9 cellular contexts compared by ENCODE assay signal in genomic region chr10:31620236-31621151, GRCh38.
DNase-seq lines count a peak whose midpoint lies in the region; ATAC-seq and TF ChIP-seq lines count a peak whose summit lies in the region.
"Had no signal": no experiment of that assay in that cellular context is flagged by ENCODE, and none has a peak within 500 bp of the region (broad histone marks: within the 10 kb centered on the region; RNA-seq: fewer than 3 reads in every experiment).

No MANE protein-coding gene starts in this region.

- H3K36me3 ChIP-seq in WERI-Rb-1 (no peaks in the 10 kb centered on the region), gastrocnemius medialis (no peaks in the 10 kb centered on the region)

- TF ChIP-seq POLR2A in gastrocnemius medialis (IDR thresholded peaks at IDR 0.05), result no peak

- H3K27ac Mint-ChIP-seq in activated CD8-positive, alpha-beta T cell treated with anti-CD3 and anti-CD28 coated beads for 36 hours, result no peak overlapping the region

- H3K4me3 ChIP-seq in WERI-Rb-1 (ENCODE audit: low read depth, low read length), result no peak overlapping the region
- H3K4me3 ChIP-seq in gastrocnemius medialis, result no peak overlapping the region

- H3K4me3 Mint-ChIP-seq in activated CD8-positive, alpha-beta T cell treated with anti-CD3 and anti-CD28 coated beads for 36 hours, result no peak overlapping the region

- in situ Hi-C loops in gastrocnemius medialis (cut with MboI; ENCODE audit: low sequenced_read_pairs in 4 of 4), result no loop called here

- H3K27me3 Mint-ChIP-seq in activated CD8-positive, alpha-beta T cell treated with anti-CD3 and anti-CD28 coated beads for 36 hours, result no peaks in the 10 kb centered on the region

- TF ChIP-seq CTCF in WERI-Rb-1 (IDR thresholded peaks at IDR 0.05; ENCODE audit: low read depth, low read length), result peak; percentile 34
- TF ChIP-seq CTCF in gastrocnemius medialis (IDR thresholded peaks at IDR 0.05 in 4 of 5, conservative IDR thresholded peaks at IDR 0.05 in 1 of 5), result peak; percentile 22 to 45 (median 35)
- no peak for TF ChIP-seq CTCF in activated CD8-positive, alpha-beta T cell treated with anti-CD3 and anti-CD28 coated beads for 36 hours (IDR thresholded peaks at IDR 0.05)

- H3K4me1 Mint-ChIP-seq in activated CD8-positive, alpha-beta T cell treated with anti-CD3 and anti-CD28 coated beads for 36 hours (ENCODE audit: low read depth), result no peaks in the 10 kb centered on the region

- no peaks in the 10 kb centered on the region for H3K36me3 Mint-ChIP-seq in activated CD8-positive, alpha-beta T cell treated with anti-CD3 and anti-CD28 coated beads for 36 hours (ENCODE audit: low read depth)

- no peak overlapping the region for H3K27ac ChIP-seq in WERI-Rb-1
- peak overlapping the region; percentile 42 to 69 (median 59) for H3K27ac ChIP-seq in gastrocnemius medialis

- ATAC-seq in left cardiac atrium, result peak; percentile 42 to 62
- peak; percentile 31 to 49 for ATAC-seq in gastrocnemius medialis
- no peak for ATAC-seq in HG03565 (IDR thresholded peaks at IDR 0.05; ENCODE audit: unreplicated experiment)
- ATAC-seq in activated CD8-positive, alpha-beta T cell treated with anti-CD3 and anti-CD28 coated beads for 36 hours, result no peak
- ATAC-seq in HG02870 (IDR thresholded peaks at IDR 0.05; ENCODE audit: unreplicated experiment), result no peak

- intact Hi-C loops in left cardiac atrium (cut with DNase I) (no loop called here), gastrocnemius medialis (cut with DNase I; ENCODE audit: low total_unique reads) (loop anchor here (5.0 kb wide), 3 partner anchors 57 to 187 kb away; no protein-coding TSS in a partner anchor)
- intact Hi-C loops in activated CD8-positive, alpha-beta T cell treated with anti-CD3 and anti-CD28 coated beads for 36 hours (cut with micrococcal nuclease), result no loop called here

- peaks cover 30 to 35% of the 10 kb centered on the region in 2 donors for H3K4me1 ChIP-seq in gastrocnemius medialis

- CTCF ChIA-PET in activated CD8-positive, alpha-beta T cell treated with anti-CD3 and anti-CD28 coated beads for 36 hours (lab: Charles Lee), result no interaction called here

- POLR2A ChIA-PET in activated CD8-positive, alpha-beta T cell treated with anti-CD3 and anti-CD28 coated beads for 36 hours (lab: Charles Lee), result no interaction called here

- no peaks in the 10 kb centered on the region for H3K27me3 ChIP-seq in WERI-Rb-1 (ENCODE audit: insufficient read depth, low read depth, severe bottlenecking)
- H3K27me3 ChIP-seq in gastrocnemius medialis, result no peaks in the 10 kb centered on the region

- H3K9me3 Mint-ChIP-seq in activated CD8-positive, alpha-beta T cell treated with anti-CD3 and anti-CD28 coated beads for 36 hours, result peaks cover 12% of the 10 kb centered on the region

- no peaks in the 10 kb centered on the region for H3K9me3 ChIP-seq in WERI-Rb-1 (ENCODE audit: severe bottlenecking)
- H3K9me3 ChIP-seq in gastrocnemius medialis, result peaks cover 0 to 2% (median 0%) of the 10 kb centered on the region in 3 donors

- DNase-seq in ELR (ENCODE audit: low read depth), result peak; percentile 63
- DNase-seq in WERI-Rb-1, result peak; percentile 55
- peak; percentile 76 for DNase-seq in left cardiac atrium
- peak; percentile 59 to 80 for DNase-seq in gastrocnemius medialis
- DNase-seq in mesenteric fat pad (ENCODE audit: low spot score), result no peak
- no peak for DNase-seq in activated CD8-positive, alpha-beta T cell treated with anti-CD3 and anti-CD28 coated beads for 36 hours
- DNase-seq: T-helper 9 cell had no signal

Comparison
In these comparisons a context has a peak if more than half of its experiments do, and no peak if none do; other contexts are left out.
1. DNase-seq: peak in ELR (single experiment), WERI-Rb-1 (single experiment), left cardiac atrium (single experiment) and gastrocnemius medialis (2 of 2); none in mesenteric fat pad (single experiment) and activated CD8-positive, alpha-beta T cell treated with anti-CD3 and anti-CD28 coated beads for 36 hours (single experiment).
2. ATAC-seq: peak in left cardiac atrium (2 of 2) and gastrocnemius medialis (2 of 2); none in HG03565 (single experiment), activated CD8-positive, alpha-beta T cell treated with anti-CD3 and anti-CD28 coated beads for 36 hours (single experiment) and HG02870 (single experiment).